Comparison of ENCODE assay signal across 1 cellular context in genomic region chr3:122697952-122698625, GRCh38.
TF ChIP-seq lines count a peak whose summit lies in the region.

No MANE protein-coding gene starts in this region.

TF ChIP-seq in SK-N-SH, 30 proteins besides CTCF, POLR2A, EP300 and RAD21 (continued from another document):
- TF ChIP-seq PBX3 (IDR thresholded peaks at IDR 0.05), result no peak
- no peak for TF ChIP-seq MAX (IDR thresholded peaks at IDR 0.05; ENCODE audit: low read depth)
- no peak for TF ChIP-seq GABPA (IDR thresholded peaks at IDR 0.05; ENCODE audit: low read depth)
- no peak for TF ChIP-seq TCF12 (IDR thresholded peaks at IDR 0.05)
